13 cellular contexts compared by ENCODE assay signal in the genomic region with DNA sequence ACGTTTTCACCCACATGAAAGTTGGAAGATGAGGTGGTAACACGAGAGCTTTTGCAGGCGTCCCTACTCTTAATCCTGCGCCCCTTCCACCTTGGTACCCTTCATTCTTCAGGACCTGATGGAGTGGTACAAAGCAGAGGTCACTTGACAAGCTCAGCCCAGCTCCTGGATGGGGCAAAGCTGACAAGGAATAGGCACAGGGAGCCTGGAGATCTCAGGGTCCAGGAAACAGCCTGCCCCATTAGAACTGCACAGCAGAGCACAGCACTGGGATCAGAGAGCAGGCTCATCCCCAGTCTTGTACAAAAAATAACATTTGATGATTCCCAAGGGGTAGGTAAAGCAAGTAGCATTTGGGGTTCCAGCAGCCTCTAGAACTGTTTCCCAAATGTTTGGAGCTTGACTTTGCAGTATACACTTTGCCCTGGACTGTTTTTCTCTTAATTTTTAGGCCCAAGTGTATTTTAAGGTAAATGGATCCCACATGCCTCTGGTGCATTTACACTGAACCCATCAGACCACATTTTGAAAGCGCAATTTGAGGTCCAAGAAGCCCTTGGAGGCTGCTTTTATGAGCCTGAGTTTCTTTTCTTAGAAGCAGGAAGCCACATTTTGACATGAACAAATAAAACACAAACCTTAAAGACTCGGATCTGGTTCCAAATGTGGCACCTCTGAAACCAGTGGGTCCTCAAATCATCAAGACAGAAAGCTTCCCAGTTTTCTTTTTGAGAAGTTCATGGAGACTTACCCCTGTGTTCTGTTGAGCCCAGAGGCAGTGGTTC. TPM values are rescaled to one million over a fixed set of nuclear protein-coding genes. Genes with fewer than 3 reads are reported as not detected.
A peak's percentile ranks its signal among the peaks of the same experiment; 100 is the strongest.
DNase-seq lines count a peak whose midpoint lies in the region; ATAC-seq lines count a peak whose summit lies in the region.
"Had no signal": no experiment of that assay in that cellular context is flagged by ENCODE, and none has a peak within 500 bp of the region (broad histone marks: within the 10 kb centered on the region; RNA-seq: fewer than 3 reads in every experiment).

No MANE protein-coding gene starts in this region.

- peak overlapping the region; percentile 88 for H3K27ac ChIP-seq in effector memory CD4-positive, alpha-beta T cell (ENCODE audit: insufficient read depth, low read length, poor library complexity, severe bottlenecking)
- H3K27ac ChIP-seq in thymus (ENCODE audit: low read depth), result peak overlapping the region; percentile 86
- H3K27ac ChIP-seq: neural progenitor cell, right lobe of liver had no signal

- peaks cover 93% of the 10 kb centered on the region for H3K4me1 Mint-ChIP-seq in activated T-cell treated with anti-CD3 and anti-CD28 coated beads, Interleukin-2, amount 50 U/mL, for 4 hours (ENCODE audit: low read depth)
- H3K4me1 Mint-ChIP-seq in T-cell, result peaks cover 84 to 87% (median 85%) of the 10 kb centered on the region in 3 donors

- H3K4me3 ChIP-seq in effector memory CD4-positive, alpha-beta T cell (ENCODE audit: insufficient read depth, low read depth, low read length, poor library complexity, severe bottlenecking), result peak overlapping the region; percentile 66
- H3K4me3 ChIP-seq in thymus (ENCODE audit: low read length), result peak overlapping the region; percentile 26
- H3K4me3 ChIP-seq: neural progenitor cell, right lobe of liver had no signal

- no peak for DNase-seq in activated T-cell treated with anti-CD3 and anti-CD28 coated beads, Interleukin-2, amount 50 U/mL, for 4 hours
- no peak for DNase-seq in activated T-cell treated with anti-CD3 and anti-CD28 coated beads, Interleukin-2, amount 50 U/mL, for 48 hours
- DNase-seq in T-cell, result peak in 1 of 34 experiments; percentile 33
- no peak for DNase-seq in effector memory CD4-positive, alpha-beta T cell
- no peak for DNase-seq in posterior vena cava (ENCODE audit: low spot score)
- no peak for DNase-seq in NCI-H446 (lab: John Stamatoyannopoulos, UW)
- no peak for DNase-seq in glomerular visceral epithelial cell (ENCODE audit: extremely low spot score)
- DNase-seq: Kasumi-1, left lung, right lobe of liver had no signal

- 58% methylated on average over 6 of the region's 6 CpGs for WGBS in thymus

- intact Hi-C loops in posterior vena cava (cut with DNase I), result no loop called here

- H3K4me1 ChIP-seq in effector memory CD4-positive, alpha-beta T cell (ENCODE audit: control insufficient read depth, insufficient read depth, low read length, poor library complexity, severe bottlenecking), result peaks cover 56% of the 10 kb centered on the region
- H3K4me1 ChIP-seq in thymus (ENCODE audit: control insufficient read depth, insufficient read depth, low read length), result peaks cover 51% of the 10 kb centered on the region
- H3K4me1 ChIP-seq: neural progenitor cell had no signal

- peaks cover 15% of the 10 kb centered on the region for H3K36me3 ChIP-seq in effector memory CD4-positive, alpha-beta T cell (ENCODE audit: control insufficient read depth, insufficient read depth, low read length)
- H3K36me3 ChIP-seq in thymus (ENCODE audit: control insufficient read depth, insufficient read depth), result peaks cover 11% of the 10 kb centered on the region
- H3K36me3 ChIP-seq: neural progenitor cell, right lobe of liver had no signal

- peak; percentile 2 to 16 for ATAC-seq in activated T-cell treated with anti-CD3 and anti-CD28 coated beads, Interleukin-2, amount 50 U/mL, for 4 hours
- ATAC-seq in T-cell (replicated peaks in 1 of 4), result peak; percentile 11 to 26 (median 15)

- POLR2A ChIA-PET in T-cell (lab: Charles Lee), result interaction anchor here in 1 of 2 donors (0.9 kb wide), 1 partner anchor 80 kb away, joined by 3 read pairs; no protein-coding TSS in a partner anchor

- no peaks in the 10 kb centered on the region for H3K9me3 Mint-ChIP-seq in activated T-cell treated with anti-CD3 and anti-CD28 coated beads, Interleukin-2, amount 50 U/mL, for 4 hours
- H3K9me3 Mint-ChIP-seq in T-cell, result no peaks in the 10 kb centered on the region
- H3K9me3 Mint-ChIP-seq: dendritic cell treated with granulocyte-macrophage colony-stimulating factor and Interleukin-4, amounts not matched to agents 40 ng/mL and 50 ng/mL, for 4 days had no signal

- peak overlapping the region; percentile 100 for H3K27ac Mint-ChIP-seq in T-cell
- H3K27ac Mint-ChIP-seq: dendritic cell treated with granulocyte-macrophage colony-stimulating factor and Interleukin-4, amounts not matched to agents 40 ng/mL and 50 ng/mL, for 4 days; neural progenitor cell had no signal

- peak overlapping the region; percentile 83 for H3K4me3 Mint-ChIP-seq in activated T-cell treated with anti-CD3 and anti-CD28 coated beads, Interleukin-2, amount 50 U/mL, for 4 hours
- peak overlapping the region; percentile 86 to 97 (median 97) for H3K4me3 Mint-ChIP-seq in T-cell
- H3K4me3 Mint-ChIP-seq: dendritic cell treated with granulocyte-macrophage colony-stimulating factor and Interleukin-4, amounts not matched to agents 40 ng/mL and 50 ng/mL, for 4 days; neural progenitor cell had no signal

- no peaks in the 10 kb centered on the region for H3K27me3 ChIP-seq in effector memory CD4-positive, alpha-beta T cell (replicated peaks; ENCODE audit: control insufficient read depth, insufficient read depth, low read length, poor library complexity, severe bottlenecking)
- no peaks in the 10 kb centered on the region for H3K27me3 ChIP-seq in thymus (ENCODE audit: control insufficient read depth, insufficient read depth)
- H3K27me3 ChIP-seq: left lung, neural progenitor cell, right lobe of liver had no signal

- CTCF ChIA-PET in T-cell (lab: Charles Lee), result interaction anchor here (1.1 to 1.7 kb wide), 2 partner anchors 8 to 44 kb away, joined by 3 to 13 read pairs; no protein-coding TSS in a partner anchor

- no peaks in the 10 kb centered on the region for H3K27me3 Mint-ChIP-seq in activated T-cell treated with anti-CD3 and anti-CD28 coated beads, Interleukin-2, amount 50 U/mL, for 4 hours (ENCODE audit: low read depth)
- H3K27me3 Mint-ChIP-seq in T-cell, result no peaks in the 10 kb centered on the region
- H3K27me3 Mint-ChIP-seq: dendritic cell treated with granulocyte-macrophage colony-stimulating factor and Interleukin-4, amounts not matched to agents 40 ng/mL and 50 ng/mL, for 4 days had no signal

- peaks cover 8% of the 10 kb centered on the region for H3K36me3 Mint-ChIP-seq in activated T-cell treated with anti-CD3 and anti-CD28 coated beads, Interleukin-2, amount 50 U/mL, for 4 hours (ENCODE audit: insufficient read depth)
- H3K36me3 Mint-ChIP-seq in T-cell, result peaks cover 30% of the 10 kb centered on the region
- H3K36me3 Mint-ChIP-seq: neural progenitor cell had no signal

- H3K9me3 ChIP-seq in effector memory CD4-positive, alpha-beta T cell (ENCODE audit: control insufficient read depth, low read length), result no peaks in the 10 kb centered on the region
- H3K9me3 ChIP-seq in thymus (ENCODE audit: control insufficient read depth), result peaks cover 1% of the 10 kb centered on the region
- H3K9me3 ChIP-seq: left lung, right lobe of liver had no signal

RNA-seq across cellular contexts. Expression of gene TC2N, which starts 0.6 kb away (rescaled TPM):
- total RNA-seq in activated T-cell treated with anti-CD3 and anti-CD28 coated beads, Interleukin-2, amount 50 U/mL, for 4 hours, result 10 to 100 TPM in 2 of 3 donors, 1 to 10 TPM in 1; 9.4 to 12.9 (median 10.7) TPM
- total RNA-seq in T-cell (100 to 1,000 TPM; 203 to 274 (median 243) TPM), posterior vena cava (10 to 100 TPM; 12.7 to 28.3 TPM)
- 23.9 TPM for polyA plus RNA-seq in thymus

Comparison
In these comparisons a context has a peak if more than half of its experiments do, and no peak if none do; other contexts are left out.
1. RNA of gene TC2N, which starts 0.6 kb away (total RNA-seq): 203 to 274 TPM in T-cell; 12.7 to 28.3 TPM in posterior vena cava and 9.4 to 12.9 TPM in activated T-cell treated with anti-CD3 and anti-CD28 coated beads, Interleukin-2, amount 50 U/mL, for 4 hours; every median in the first group is over 4 times any median in the second.